ENCODE assay signal across 15 cellular contexts in genomic region chrX:150602743-150603142, GRCh38. TPM values are rescaled to one million over a fixed set of nuclear protein-coding genes. Genes with fewer than 3 reads are reported as not detected.
DNase-seq lines count a peak whose midpoint lies in the region; ATAC-seq, FAIRE-seq and TF ChIP-seq lines count a peak whose summit lies in the region.
"Had no signal": no experiment of that assay in that cellular context is flagged by ENCODE, and none has a peak within 500 bp of the region (broad histone marks: within the 10 kb centered on the region; RNA-seq: fewer than 3 reads in every experiment).

No MANE protein-coding gene starts in this region.

- H3K9me3 Mint-ChIP-seq in activated CD4-positive, alpha-beta T cell treated with anti-CD3 and anti-CD28 coated beads for 36 hours (ENCODE audit: low read depth) = no peaks in the 10 kb centered on the region
- H3K9me3 Mint-ChIP-seq in stimulated activated naive CD8-positive, alpha-beta T cell treated with anti-CD3 and anti-CD28 coated beads, Interleukin-15, amount 100 ng/mL, for 72 hours = no peaks in the 10 kb centered on the region
- no peaks in the 10 kb centered on the region for H3K9me3 Mint-ChIP-seq in endothelial cell (ENCODE audit: unreplicated experiment)
- no peaks in the 10 kb centered on the region for H3K9me3 Mint-ChIP-seq in CD8-positive, alpha-beta memory T cell

- no peak overlapping the region for H3K27ac ChIP-seq in CD8-positive, alpha-beta memory T cell (ENCODE audit: low read depth, low read length)
- H3K27ac ChIP-seq: BLaER1 had no signal

- no peak overlapping the region for H3K4me3 Mint-ChIP-seq in activated CD4-positive, alpha-beta T cell treated with anti-CD3 and anti-CD28 coated beads for 36 hours
- H3K4me3 Mint-ChIP-seq in stimulated activated naive CD8-positive, alpha-beta T cell treated with anti-CD3 and anti-CD28 coated beads, Interleukin-15, amount 100 ng/mL, for 72 hours = no peak overlapping the region
- peak overlapping the region; percentile 29 for H3K4me3 Mint-ChIP-seq in endothelial cell (ENCODE audit: unreplicated experiment)
- no peak overlapping the region for H3K4me3 Mint-ChIP-seq in CD8-positive, alpha-beta memory T cell

- peaks cover 3% of the 10 kb centered on the region for H3K4me1 Mint-ChIP-seq in activated CD4-positive, alpha-beta T cell treated with anti-CD3 and anti-CD28 coated beads for 36 hours
- H3K4me1 Mint-ChIP-seq in stimulated activated naive CD8-positive, alpha-beta T cell treated with anti-CD3 and anti-CD28 coated beads, Interleukin-15, amount 100 ng/mL, for 72 hours = no peaks in the 10 kb centered on the region
- H3K4me1 Mint-ChIP-seq in endothelial cell (ENCODE audit: unreplicated experiment) = peaks cover 9% of the 10 kb centered on the region
- H3K4me1 Mint-ChIP-seq in CD8-positive, alpha-beta memory T cell = peaks cover 0 to 6% (median 0%) of the 10 kb centered on the region in 3 donors

- no peaks in the 10 kb centered on the region for H3K4me1 ChIP-seq in CD8-positive, alpha-beta memory T cell (ENCODE audit: insufficient read depth, low read length)
- H3K4me1 ChIP-seq: BLaER1, HAP-1 had no signal

- CTCF ChIA-PET in activated CD4-positive, alpha-beta T cell treated with anti-CD3 and anti-CD28 coated beads for 36 hours (lab: Charles Lee) = interaction anchor here (0.6 kb wide), 1 partner anchor 268 kb away, joined by 4 read pairs; no protein-coding TSS in a partner anchor
- CTCF ChIA-PET in CD8-positive, alpha-beta memory T cell (lab: Charles Lee) = no interaction called here

- peaks cover 24% of the 10 kb centered on the region for H3K36me3 Mint-ChIP-seq in activated CD4-positive, alpha-beta T cell treated with anti-CD3 and anti-CD28 coated beads for 36 hours (ENCODE audit: low read depth)
- H3K36me3 Mint-ChIP-seq in endothelial cell (ENCODE audit: low read depth, unreplicated experiment) = peaks cover 30% of the 10 kb centered on the region
- H3K36me3 Mint-ChIP-seq in CD8-positive, alpha-beta memory T cell = peaks cover 0 to 80% (median 9%) of the 10 kb centered on the region in 3 donors

- H3K27ac Mint-ChIP-seq in activated CD4-positive, alpha-beta T cell treated with anti-CD3 and anti-CD28 coated beads for 36 hours = no peak overlapping the region
- no peak overlapping the region for H3K27ac Mint-ChIP-seq in stimulated activated naive CD8-positive, alpha-beta T cell treated with anti-CD3 and anti-CD28 coated beads, Interleukin-15, amount 100 ng/mL, for 72 hours
- H3K27ac Mint-ChIP-seq in endothelial cell (ENCODE audit: unreplicated experiment) = no peak overlapping the region
- no peak overlapping the region for H3K27ac Mint-ChIP-seq in CD8-positive, alpha-beta memory T cell

- no peak for TF ChIP-seq CTCF in endothelial cell (IDR thresholded peaks at IDR 0.05; ENCODE audit: unreplicated experiment)

- H3K27me3 ChIP-seq in CD8-positive, alpha-beta memory T cell (ENCODE audit: insufficient read depth, low read length, poor library complexity, severe bottlenecking) = no peaks in the 10 kb centered on the region
- H3K27me3 ChIP-seq: BLaER1 had no signal

- peaks cover 20% of the 10 kb centered on the region for H3K36me3 ChIP-seq in CD8-positive, alpha-beta memory T cell (ENCODE audit: insufficient read depth, low read length)
- H3K36me3 ChIP-seq: HAP-1 had no signal

- no peak for FAIRE-seq in HTR-8/SVneo (lab: Jason Lieb, UNC)
- FAIRE-seq: H1 had no signal

- POLR2A ChIA-PET in activated CD4-positive, alpha-beta T cell treated with anti-CD3 and anti-CD28 coated beads for 36 hours (lab: Charles Lee) = no interaction called here
- POLR2A ChIA-PET in CD8-positive, alpha-beta memory T cell (lab: Charles Lee) = no interaction called here

- peak; percentile 74 for ATAC-seq in activated CD4-positive, alpha-beta T cell treated with anti-CD3 and anti-CD28 coated beads for 36 hours
- ATAC-seq in stimulated activated naive CD8-positive, alpha-beta T cell treated with anti-CD3 and anti-CD28 coated beads, Interleukin-15, amount 100 ng/mL, for 72 hours = peak; percentile 55
- no peak for ATAC-seq in stimulated activated naive CD8-positive, alpha-beta T cell treated with anti-CD3 and anti-CD28 coated beads, Interleukin-15, Interleukin-2, amounts not matched to agents 100 U/mL and 50 U/mL, for 24 hours

- H3K9me3 ChIP-seq in CD8-positive, alpha-beta memory T cell (ENCODE audit: low read length) = no peaks in the 10 kb centered on the region
- H3K9me3 ChIP-seq: BLaER1, HAP-1 had no signal

- no peak overlapping the region for H3K4me3 ChIP-seq in CD8-positive, alpha-beta memory T cell (ENCODE audit: low read length)
- H3K4me3 ChIP-seq: BLaER1, HAP-1 had no signal

- H3K27me3 Mint-ChIP-seq in activated CD4-positive, alpha-beta T cell treated with anti-CD3 and anti-CD28 coated beads for 36 hours = no peaks in the 10 kb centered on the region
- no peaks in the 10 kb centered on the region for H3K27me3 Mint-ChIP-seq in stimulated activated naive CD8-positive, alpha-beta T cell treated with anti-CD3 and anti-CD28 coated beads, Interleukin-15, amount 100 ng/mL, for 72 hours
- H3K27me3 Mint-ChIP-seq in endothelial cell (ENCODE audit: unreplicated experiment) = no peaks in the 10 kb centered on the region
- peaks cover 0 to 2% of the 10 kb centered on the region in 2 donors for H3K27me3 Mint-ChIP-seq in CD8-positive, alpha-beta memory T cell

- no peak for DNase-seq in activated CD4-positive, alpha-beta T cell treated with anti-CD3 and anti-CD28 coated beads for 36 hours
- DNase-seq in activated CD4-positive, alpha-beta T cell treated with anti-CD3 and anti-CD28 coated beads, Interleukin-2, amount 50 U/mL, for 1 hour = no peak
- DNase-seq in stimulated activated naive CD8-positive, alpha-beta T cell treated with anti-CD3 and anti-CD28 coated beads, Interleukin-15, amount 100 ng/mL, for 72 hours = no peak
- DNase-seq in stimulated activated naive CD8-positive, alpha-beta T cell treated with anti-CD3 and anti-CD28 coated beads, Interleukin-15, Interleukin-2, amounts not matched to agents 100 U/mL and 50 U/mL, for 24 hours = no peak
- DNase-seq in endothelial cell (ENCODE audit: low spot score) (no peak), NCI-H187 (lab: John Stamatoyannopoulos, UW) (no peak), HTR-8/SVneo (ENCODE audit: insufficient read length, low spot score) (no peak)
- no peak for DNase-seq in CD8-positive, alpha-beta memory T cell
- DNase-seq: 8988T, AML-193, DMS53, GF-D8 had no signal

- intact Hi-C loops in activated CD4-positive, alpha-beta T cell treated with anti-CD3 and anti-CD28 coated beads for 36 hours (cut with DNase I, micrococcal nuclease) = no loop called here

RNA-seq across cellular contexts. Expression of gene MTM1, which starts 34.3 kb away (rescaled TPM):
- 10 to 100 TPM; 23.1 to 31.3 TPM for total RNA-seq in activated CD4-positive, alpha-beta T cell treated with anti-CD3 and anti-CD28 coated beads for 36 hours
- 17.8 TPM for total RNA-seq in endothelial cell (ENCODE audit: unreplicated experiment)
- total RNA-seq in CD8-positive, alpha-beta memory T cell = 10 to 100 TPM; 16.6 to 19.5 TPM
- 13.6 TPM for polyA plus RNA-seq in CD8-positive, alpha-beta memory T cell
